In genomic region chr4:92090887-92091286, GRCh38 we compare ENCODE assay signal across 17 cellular contexts.
DNase-seq lines count a peak whose midpoint lies in the region; ATAC-seq, FAIRE-seq and TF ChIP-seq lines count a peak whose summit lies in the region.
"Had no signal": no experiment of that assay in that cellular context is flagged by ENCODE, and none has a peak within 500 bp of the region (broad histone marks: within the 10 kb centered on the region; RNA-seq: fewer than 3 reads in every experiment).

No MANE protein-coding gene starts in this region.

- no peak overlapping the region for H3K4me3 ChIP-seq in A549
- H3K4me3 ChIP-seq in OCI-LY1 (ENCODE audit: low read depth, low read length, poor library complexity, severe bottlenecking): peak overlapping the region; percentile 36
- no peak overlapping the region for H3K4me3 ChIP-seq in H1 (ENCODE audit: extremely low read depth in 1 of 4, insufficient read depth in 2 of 4, low read depth in 3 of 4, low read length in 4 of 4)

- H3K4me1 ChIP-seq in A549 (no peaks in the 10 kb centered on the region), OCI-LY1 (ENCODE audit: insufficient read depth, low read length, severe bottlenecking) (no peaks in the 10 kb centered on the region), H1 (replicated peaks in 1 of 4; ENCODE audit: control insufficient read depth in 3 of 4, insufficient read depth in 4 of 4, low read length in 3 of 4) (no peaks in the 10 kb centered on the region; a peak in 2 of 7 replicates)

- peak overlapping the region; percentile 71 for H3K4me3 Mint-ChIP-seq in HFFc6

- WGBS in A549 (ENCODE audit: missing lambda C conversion rate): 73% methylated on average over 7 of the region's 7 CpGs
- 83% methylated on average over 7 of the region's 7 CpGs; no CpG with 5 or more reads in 1 of the 2 experiments for WGBS in H1 (ENCODE audit: extremely low coverage in 1 of 2, insufficient coverage in 1 of 2, insufficient read length in 1 of 2, insufficient replicate concordance in 2 of 2, low coverage in 1 of 2, low lambda C conversion rate in 2 of 2, missing lambda C conversion rate in 1 of 2), 2 experiments

- FAIRE-seq in A549 (lab: Jason Lieb, UNC): no peak
- FAIRE-seq in H1 (lab: Jason Lieb, UNC): no peak

- no peak overlapping the region for H3K4ac ChIP-seq in H1 (replicated peaks; ENCODE audit: insufficient read length, low read depth, low read length)

- H3K4me1 Mint-ChIP-seq in HFFc6 (ENCODE audit: low read depth): no peaks in the 10 kb centered on the region

- TF ChIP-seq CTCF in A549 (IDR thresholded peaks at IDR 0.05): no peak
- no peak for TF ChIP-seq CTCF in HFFc6 (IDR thresholded peaks at IDR 0.05)
- TF ChIP-seq CTCF in OCI-LY1 (IDR thresholded peaks at IDR 0.05; ENCODE audit: low read length): no peak
- TF ChIP-seq CTCF in H1 (IDR thresholded peaks at IDR 0.05; ENCODE audit: control extremely low read depth in 1 of 3, insufficient read depth in 1 of 3, low read depth in 1 of 3, low read length in 3 of 3): no peak

- H3K9me3 ChIP-seq in A549: no peaks in the 10 kb centered on the region
- H3K9me3 ChIP-seq in OCI-LY1 (ENCODE audit: low read length): no peaks in the 10 kb centered on the region
- H3K9me3 ChIP-seq in H1 (ENCODE audit: insufficient read depth in 2 of 2, low read depth in 1 of 2, low read length in 1 of 2): peaks cover 4 to 7% of the 10 kb centered on the region in 2 experiments; a peak in 2 of 4 replicates

- no peak overlapping the region for H3K27ac ChIP-seq in A549
- no peak overlapping the region for H3K27ac ChIP-seq in OCI-LY1 (ENCODE audit: low read depth, low read length, poor library complexity, severe bottlenecking)
- no peak overlapping the region for H3K27ac ChIP-seq in H1 (ENCODE audit: low read depth, low read length)

- H3K27ac Mint-ChIP-seq in HFFc6: no peak overlapping the region

- H2BK15ac ChIP-seq in H1 (ENCODE audit: low read length): no peak overlapping the region

- H3K18ac ChIP-seq in H1 (ENCODE audit: extremely low read depth, low read length): no peak overlapping the region

- no peak for ATAC-seq in A549
- no peak for ATAC-seq in GM19351 (IDR thresholded peaks at IDR 0.05; ENCODE audit: unreplicated experiment)

- no peaks in the 10 kb centered on the region for H3F3A ChIP-seq in OCI-LY1 (ENCODE audit: insufficient read depth, low read length)

- H2AK5ac ChIP-seq in H1 (ENCODE audit: low read depth, low read length): no peak overlapping the region

- no peak overlapping the region for H2BK120ac ChIP-seq in H1 (replicated peaks; ENCODE audit: low read depth, low read length)

- H4K20me1 ChIP-seq in OCI-LY1 (ENCODE audit: insufficient read depth, low read length) (no peaks in the 10 kb centered on the region), H1 (replicated peaks in 1 of 2; ENCODE audit: control insufficient read depth in 1 of 2, insufficient read depth in 2 of 2, low read length in 2 of 2) (no peaks in the 10 kb centered on the region)

- H4K8ac ChIP-seq in H1 (ENCODE audit: extremely low read depth, insufficient read depth, low read length): no peak overlapping the region

- H3K23me2 ChIP-seq in H1 (ENCODE audit: low read depth, low read length): no peaks in the 10 kb centered on the region

- no peak overlapping the region for H4K91ac ChIP-seq in H1 (replicated peaks; ENCODE audit: insufficient read length, low read length)

- no peaks in the 10 kb centered on the region for H3K79me1 ChIP-seq in H1 (ENCODE audit: low read depth, low read length)

- H2AFZ ChIP-seq in OCI-LY1 (ENCODE audit: low read length) (0 out of 2 replicates have a peak overlapping the region, but pooled peaks have one; percentile 48), H1 (ENCODE audit: low read length) (peak overlapping the region; percentile 89)

- no peaks in the 10 kb centered on the region; the same call in 1 of the 2 replicates for H3K27me3 Mint-ChIP-seq in HFFc6 (ENCODE audit: insufficient read depth)

- CTCF ChIA-PET in A549 (lab: Yijun Ruan, JAX): no interaction called here
- CTCF ChIA-PET in H1 (lab: Charles Lee; ENCODE audit: partially characterized antibody): interaction anchor here (0.9 to 1.0 kb wide), 2 partner anchors 275 to 1672 kb away, joined by 3 read pairs; no protein-coding TSS in a partner anchor

- no peak for DNase-seq in A549 (ENCODE audit: low read depth in 1 of 2, low spot score in 1 of 2)
- DNase-seq in HFFc6: no peak
- DNase-seq in H1 (ENCODE audit: low read depth in 1 of 2, low spot score in 2 of 2): no peak
- no peak for DNase-seq in foreskin melanocyte
- no peak for DNase-seq in AML-193 (lab: John Stamatoyannopoulos, UW)
- no peak for DNase-seq in NCI-H748 (lab: John Stamatoyannopoulos, UW; ENCODE audit: unreplicated experiment)
- DNase-seq: 8988T, C1 segment of cervical spinal cord, MV-4-11, NCI-H1417 treated with DMSO at 0.1 percent for 48 hours, NCI-H1930, NCI-H446, NCI-H748 treated with DMSO at 0.1 percent for 48 hours, SHP77 treated with DMSO at 0.1 percent for 48 hours, T-helper 2 cell had no signal

- POLR2A ChIA-PET in A549 (lab: Yijun Ruan, JAX): no interaction called here
- POLR2A ChIA-PET in H1 (lab: Charles Lee; ENCODE audit: partially characterized antibody): no interaction called here

- no peaks in the 10 kb centered on the region for H3K79me2 ChIP-seq in OCI-LY1 (ENCODE audit: insufficient read depth, low read length)
- H3K79me2 ChIP-seq in H1 (ENCODE audit: control insufficient read depth in 1 of 2, insufficient read depth in 2 of 2, low read length in 2 of 2): no peaks in the 10 kb centered on the region

- H2BK20ac ChIP-seq in H1 (ENCODE audit: low read length): 0 out of 2 replicates have a peak overlapping the region, but pooled peaks have one; percentile 9

- H3K36me3 ChIP-seq in OCI-LY1 (ENCODE audit: insufficient read depth, low read length) (no peaks in the 10 kb centered on the region), H1 (ENCODE audit: control insufficient read depth in 2 of 4, insufficient read depth in 4 of 4, low read length in 3 of 4) (no peaks in the 10 kb centered on the region; a peak in 1 of 8 replicates)

- H3K9ac ChIP-seq in OCI-LY1 (ENCODE audit: low read length) (no peak overlapping the region), H1 (replicated peaks in 1 of 4; ENCODE audit: extremely low read depth in 1 of 4, low read depth in 3 of 4, low read length in 3 of 4) (no peak overlapping the region)

- no peaks in the 10 kb centered on the region for H3K27me3 ChIP-seq in OCI-LY1 (ENCODE audit: insufficient read depth, low read length)
- no peaks in the 10 kb centered on the region; a peak in 1 of 7 replicates for H3K27me3 ChIP-seq in H1 (replicated peaks in 1 of 4; ENCODE audit: control insufficient read depth in 3 of 4, extremely low read depth in 1 of 4, insufficient read depth in 3 of 4, low read length in 3 of 4)

- TF ChIP-seq RAD21 in A549 (conservative IDR thresholded peaks at IDR 0.05 in 1 of 2, IDR thresholded peaks at IDR 0.05 in 1 of 2): no peak
- TF ChIP-seq RAD21 in H1 (IDR thresholded peaks at IDR 0.05 in 1 of 2, conservative IDR thresholded peaks at IDR 0.05 in 1 of 2; ENCODE audit: low read depth in 2 of 2, low read length in 2 of 2): no peak

- H3K23ac ChIP-seq in H1 (ENCODE audit: insufficient read length): no peak overlapping the region

- H4K5ac ChIP-seq in H1 (ENCODE audit: insufficient read length, low read depth, low read length): no peak overlapping the region

- H3K14ac ChIP-seq in H1 (ENCODE audit: insufficient read length): no peak overlapping the region

- H2BK5ac ChIP-seq in H1 (ENCODE audit: low read depth, low read length): no peak overlapping the region

- no peak for TF ChIP-seq POLR2A in A549 (IDR thresholded peaks at IDR 0.05; ENCODE audit: low read length)
- TF ChIP-seq POLR2A in H1 (IDR thresholded peaks at IDR 0.05; ENCODE audit: control extremely low read depth in 1 of 2, low read depth in 2 of 2, low read length in 2 of 2): no peak

- peaks cover 23% of the 10 kb centered on the region for H3K9me3 Mint-ChIP-seq in HFFc6

- no peaks in the 10 kb centered on the region for H3K9me2 ChIP-seq in OCI-LY1 (ENCODE audit: low read depth, low read length)

- H3K56ac ChIP-seq in H1 (replicated peaks; ENCODE audit: insufficient read length, low read depth, low read length): no peak overlapping the region

- H3K36me3 Mint-ChIP-seq in HFFc6 (ENCODE audit: low read depth): no peaks in the 10 kb centered on the region

- H2BK12ac ChIP-seq in H1 (ENCODE audit: low read depth, low read length): no peak overlapping the region

- TF ChIP-seq EP300 in A549 (IDR thresholded peaks at IDR 0.05) (no peak), H1 (IDR thresholded peaks at IDR 0.05; ENCODE audit: borderline replicate concordance in 1 of 2, low read depth in 2 of 2, low read length in 2 of 2) (no peak)

- peak overlapping the region; percentile 44; the same call in 2 of the 3 replicates for H3K4me2 ChIP-seq in A549
- H3K4me2 ChIP-seq in OCI-LY1 (ENCODE audit: low read length): peak overlapping the region; percentile 32; the same call in 1 of the 2 replicates
- H3K4me2 ChIP-seq in H1 (ENCODE audit: insufficient read depth in 1 of 2, low read depth in 2 of 2, low read length in 2 of 2): no peak overlapping the region

TF ChIP-seq in A549, 52 proteins besides CTCF, POLR2A, EP300 and RAD21 (continues in another document):
- TF ChIP-seq MAX (IDR thresholded peaks at IDR 0.05): no peak
- TF ChIP-seq ZC3H11A (IDR thresholded peaks at IDR 0.05): no peak
- TF ChIP-seq KDM5A (IDR thresholded peaks at IDR 0.05): no peak
- TF ChIP-seq KDM1A (IDR thresholded peaks at IDR 0.05; ENCODE audit: low read depth): no peak
- TF ChIP-seq NR3C1 (IDR thresholded peaks at IDR 0.05): no peak
- no peak for TF ChIP-seq HOXB5 (CRISPR knock-in tag; IDR thresholded peaks at IDR 0.05)
- no peak for TF ChIP-seq FOSB (CRISPR knock-in tag; IDR thresholded peaks at IDR 0.05)

TF ChIP-seq in H1, 55 proteins besides CTCF, POLR2A, EP300 and RAD21 (continues in another document):
- TF ChIP-seq EGR1 (IDR thresholded peaks at IDR 0.05; ENCODE audit: borderline replicate concordance, low read depth, low read length) (no peak), CREB1 (IDR thresholded peaks at IDR 0.05) (no peak), SIX5 (IDR thresholded peaks at IDR 0.05; ENCODE audit: low read depth, low read length) (no peak), SIN3A (conservative IDR thresholded peaks at IDR 0.05 in 1 of 2, IDR thresholded peaks at IDR 0.05 in 1 of 2; ENCODE audit: low read depth in 1 of 2, low read length in 2 of 2) (no peak), SRF (IDR thresholded peaks at IDR 0.05; ENCODE audit: low read depth, low read length) (no peak), YY1 (IDR thresholded peaks at IDR 0.05; ENCODE audit: low read depth, low read length) (no peak), NRF1 (IDR thresholded peaks at IDR 0.05; ENCODE audit: low read depth, low read length) (no peak), TCF12 (IDR thresholded peaks at IDR 0.05; ENCODE audit: low read depth, low read length) (no peak), RBBP5 (IDR thresholded peaks at IDR 0.05; ENCODE audit: borderline replicate concordance, low read depth, low read length) (no peak), HDAC6 (IDR thresholded peaks at IDR 0.05; ENCODE audit: low read depth, low read length) (no peak), KDM4A (IDR thresholded peaks at IDR 0.05; ENCODE audit: low read depth, low read length, severe bottlenecking) (no peak), POLR2AphosphoS5 (IDR thresholded peaks at IDR 0.05; ENCODE audit: low read depth, low read length) (no peak), CHD2 (IDR thresholded peaks at IDR 0.05; ENCODE audit: low read length) (no peak)

Comparison
In these comparisons a context has a peak if more than half of its experiments do, and no peak if none do; other contexts are left out.
1. H3K4me2 ChIP-seq: peak in A549 (single experiment) and OCI-LY1 (single experiment); none in H1 (0 of 2).